In the genomic region with DNA sequence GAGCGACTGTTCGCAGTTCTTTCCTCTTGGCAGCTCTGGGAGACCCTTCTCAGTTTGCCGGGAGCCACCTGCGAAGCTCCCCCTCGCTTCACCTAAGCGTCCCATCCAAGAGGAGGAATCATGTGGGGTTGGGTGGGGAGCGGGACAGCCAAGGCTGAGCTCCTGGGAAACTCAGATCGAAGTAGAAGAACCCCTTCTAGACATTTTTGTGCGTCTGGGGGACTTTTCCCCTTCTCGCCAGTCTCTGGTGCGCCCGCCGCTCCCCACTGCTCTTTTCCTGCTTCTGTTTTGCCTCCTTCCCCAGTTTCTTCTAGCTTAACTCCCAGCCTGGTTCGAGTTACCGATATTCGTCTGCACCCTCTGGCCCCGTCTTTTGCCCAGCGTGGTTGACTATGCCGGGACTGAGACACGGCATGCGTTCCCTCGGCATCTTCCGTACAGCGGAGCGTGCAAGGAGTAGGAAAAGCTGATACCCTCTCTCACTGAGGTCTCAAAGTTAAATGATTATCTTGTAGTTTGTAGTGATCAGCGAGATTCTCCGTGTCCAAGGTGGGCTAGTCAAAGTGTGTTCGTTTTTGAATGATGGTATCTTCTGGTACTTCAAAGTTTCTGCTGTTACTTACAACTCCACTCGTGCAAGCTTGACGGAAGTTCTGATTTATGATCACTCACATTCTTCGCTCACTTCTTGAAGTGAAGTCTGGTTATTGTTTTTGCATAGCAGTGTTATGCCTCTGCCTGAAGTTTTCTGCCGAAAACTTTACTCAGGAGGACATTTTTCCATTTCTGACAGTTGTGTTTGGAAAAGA, we compare ENCODE assay signal across 1 cellular context.
TF ChIP-seq lines count a peak whose summit lies in the region.

No MANE protein-coding gene starts in this region.

TF ChIP-seq in HepG2, 621 proteins besides CTCF, POLR2A, EP300 and RAD21 (continued from another document and continues in another):
- 0 out of 2 replicates have a peak, but pooled peaks have one; percentile 56 for TF ChIP-seq FUBP1 (CRISPR knock-in tag; IDR thresholded peaks at IDR 0.05; ENCODE audit: borderline replicate concordance)
- 0 out of 2 replicates have a peak, but pooled peaks have one; percentile 34 for TF ChIP-seq KLF15 (CRISPR knock-in tag; IDR thresholded peaks at IDR 0.05; ENCODE audit: borderline replicate concordance)
- no peak for TF ChIP-seq JDP2 (CRISPR knock-in tag; IDR thresholded peaks at IDR 0.05; ENCODE audit: borderline replicate concordance)
- 0 out of 2 replicates have a peak, but pooled peaks have one; percentile 6 for TF ChIP-seq ZNF3 (CRISPR knock-in tag; IDR thresholded peaks at IDR 0.05)
- no peak for TF ChIP-seq KDM5B (CRISPR knock-in tag; IDR thresholded peaks at IDR 0.05; ENCODE audit: borderline replicate concordance)
- TF ChIP-seq ZNF569 (CRISPR knock-in tag; IDR thresholded peaks at IDR 0.05; ENCODE audit: borderline replicate concordance) = 0 out of 2 replicates have a peak, but pooled peaks have one; percentile 20
- 0 out of 2 replicates have a peak, but pooled peaks have one; percentile 37 for TF ChIP-seq ZFP82 (CRISPR knock-in tag; IDR thresholded peaks at IDR 0.05; ENCODE audit: borderline replicate concordance)
- no peak for TF ChIP-seq ZBTB2 (CRISPR knock-in tag; IDR thresholded peaks at IDR 0.05; ENCODE audit: low read depth)
- TF ChIP-seq ZNF747 (CRISPR knock-in tag; IDR thresholded peaks at IDR 0.05; ENCODE audit: borderline replicate concordance) = no peak
- no peak for TF ChIP-seq EZH2 (conservative IDR thresholded peaks at IDR 0.05; ENCODE audit: low read depth, low read length)
- peak; percentile 74; the same call in 1 of the 2 replicates for TF ChIP-seq CENPT (CRISPR knock-in tag; IDR thresholded peaks at IDR 0.05; ENCODE audit: low read depth)
- 0 out of 2 replicates have a peak, but pooled peaks have one; percentile 24 for TF ChIP-seq ZNF441 (CRISPR knock-in tag; IDR thresholded peaks at IDR 0.05; ENCODE audit: borderline replicate concordance)
- no peak for TF ChIP-seq HMGA1 (CRISPR knock-in tag; conservative IDR thresholded peaks at IDR 0.05)
- TF ChIP-seq ZFP37 (CRISPR knock-in tag; IDR thresholded peaks at IDR 0.05; ENCODE audit: borderline replicate concordance) = 0 out of 2 replicates have a peak, but pooled peaks have one; percentile 1
- TF ChIP-seq ZNF33A (CRISPR knock-in tag; IDR thresholded peaks at IDR 0.05; ENCODE audit: borderline replicate concordance) = peak; percentile 49; the same call in 1 of the 2 replicates
- TF ChIP-seq PRMT3 (CRISPR knock-in tag; IDR thresholded peaks at IDR 0.05; ENCODE audit: borderline replicate concordance, low read depth) = 0 out of 2 replicates have a peak, but pooled peaks have one; percentile 56
- TF ChIP-seq ATF7-NPFF (CRISPR knock-in tag; IDR thresholded peaks at IDR 0.05; ENCODE audit: low read depth) = no peak
- no peak for TF ChIP-seq KLF16 (CRISPR knock-in tag; IDR thresholded peaks at IDR 0.05)
- 0 out of 2 replicates have a peak, but pooled peaks have one; percentile 7 for TF ChIP-seq ZNF615 (CRISPR knock-in tag; IDR thresholded peaks at IDR 0.05; ENCODE audit: borderline replicate concordance)
- TF ChIP-seq ZSCAN21 (CRISPR knock-in tag; IDR thresholded peaks at IDR 0.05; ENCODE audit: borderline replicate concordance) = 0 out of 2 replicates have a peak, but pooled peaks have one; percentile 3
- TF ChIP-seq GRHL1 (CRISPR knock-in tag; conservative IDR thresholded peaks at IDR 0.05) = no peak
- peak; percentile 53; the same call in 1 of the 2 replicates for TF ChIP-seq ZNF12 (CRISPR knock-in tag; IDR thresholded peaks at IDR 0.05)
- 0 out of 2 replicates have a peak, but pooled peaks have one; percentile 1 for TF ChIP-seq MAF1 (CRISPR knock-in tag; IDR thresholded peaks at IDR 0.05; ENCODE audit: borderline replicate concordance)
- no peak for TF ChIP-seq ZNF232 (CRISPR knock-in tag; IDR thresholded peaks at IDR 0.05; ENCODE audit: borderline replicate concordance)
- TF ChIP-seq ZNF282 (IDR thresholded peaks at IDR 0.05; ENCODE audit: partially characterized antibody) = no peak
- peak; percentile 7; the same call in 1 of the 2 replicates for TF ChIP-seq ZNF563 (CRISPR knock-in tag; IDR thresholded peaks at IDR 0.05)
- TF ChIP-seq CHD4 (IDR thresholded peaks at IDR 0.05; ENCODE audit: borderline replicate concordance, low read length) = no peak
- TF ChIP-seq CBX2 (IDR thresholded peaks at IDR 0.05; ENCODE audit: low read depth, low read length) = no peak
- 0 out of 2 replicates have a peak, but pooled peaks have one; percentile 3 for TF ChIP-seq CBX2 (CRISPR knock-in tag; IDR thresholded peaks at IDR 0.05; ENCODE audit: low read depth)
- TF ChIP-seq, protein P1, sequence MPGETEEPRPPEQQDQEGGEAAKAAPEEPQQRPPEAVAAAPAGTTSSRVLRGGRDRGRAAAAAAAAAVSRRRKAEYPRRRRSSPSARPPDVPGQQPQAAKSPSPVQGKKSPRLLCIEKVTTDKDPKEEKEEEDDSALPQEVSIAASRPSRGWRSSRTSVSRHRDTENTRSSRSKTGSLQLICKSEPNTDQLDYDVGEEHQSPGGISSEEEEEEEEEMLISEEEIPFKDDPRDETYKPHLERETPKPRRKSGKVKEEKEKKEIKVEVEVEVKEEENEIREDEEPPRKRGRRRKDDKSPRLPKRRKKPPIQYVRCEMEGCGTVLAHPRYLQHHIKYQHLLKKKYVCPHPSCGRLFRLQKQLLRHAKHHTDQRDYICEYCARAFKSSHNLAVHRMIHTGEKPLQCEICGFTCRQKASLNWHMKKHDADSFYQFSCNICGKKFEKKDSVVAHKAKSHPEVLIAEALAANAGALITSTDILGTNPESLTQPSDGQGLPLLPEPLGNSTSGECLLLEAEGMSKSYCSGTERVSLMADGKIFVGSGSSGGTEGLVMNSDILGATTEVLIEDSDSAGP (CRISPR knock-in tag; IDR thresholded peaks at IDR 0.05; ENCODE audit: borderline replicate concordance) = 0 out of 2 replicates have a peak, but pooled peaks have one; percentile 28
- TF ChIP-seq ZNF724P (CRISPR knock-in tag; IDR thresholded peaks at IDR 0.05; ENCODE audit: borderline replicate concordance) = no peak
- TF ChIP-seq ZNF878 (CRISPR knock-in tag; IDR thresholded peaks at IDR 0.05) = 0 out of 2 replicates have a peak, but pooled peaks have one; percentile 27
- TF ChIP-seq MAX (IDR thresholded peaks at IDR 0.05) = peak; percentile 63; the same call in 1 of the 2 replicates
- peak; percentile 6 for TF ChIP-seq ZNF18 (CRISPR knock-in tag; IDR thresholded peaks at IDR 0.05; ENCODE audit: insufficient replicate concordance)
- 0 out of 2 replicates have a peak, but pooled peaks have one; percentile 2 for TF ChIP-seq AKNA (CRISPR knock-in tag; IDR thresholded peaks at IDR 0.05; ENCODE audit: borderline replicate concordance)
- 0 out of 2 replicates have a peak, but pooled peaks have one; percentile 54 for TF ChIP-seq NRL (CRISPR knock-in tag; IDR thresholded peaks at IDR 0.05; ENCODE audit: borderline replicate concordance)
- peak; percentile 55 for TF ChIP-seq SPEN (CRISPR knock-in tag; IDR thresholded peaks at IDR 0.05; ENCODE audit: low read depth)
- 0 out of 2 replicates have a peak, but pooled peaks have one; percentile 5 for TF ChIP-seq ZSCAN29 (CRISPR knock-in tag; conservative IDR thresholded peaks at IDR 0.05)
- 0 out of 2 replicates have a peak, but pooled peaks have one; percentile 42 for TF ChIP-seq ZNF251 (CRISPR knock-in tag; IDR thresholded peaks at IDR 0.05)
- no peak for TF ChIP-seq KLF11 (CRISPR knock-in tag; IDR thresholded peaks at IDR 0.05)
- no peak; the same call in 1 of the 2 replicates for TF ChIP-seq WIZ (CRISPR knock-in tag; IDR thresholded peaks at IDR 0.05)
- TF ChIP-seq SAP130 (CRISPR knock-in tag; IDR thresholded peaks at IDR 0.05; ENCODE audit: low read depth) = peak; percentile 10; the same call in 1 of the 2 replicates
- TF ChIP-seq, protein P2, sequence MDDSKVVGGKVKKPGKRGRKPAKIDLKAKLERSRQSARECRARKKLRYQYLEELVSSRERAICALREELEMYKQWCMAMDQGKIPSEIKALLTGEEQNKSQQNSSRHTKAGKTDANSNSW (CRISPR knock-in tag; IDR thresholded peaks at IDR 0.05; ENCODE audit: borderline replicate concordance) = 0 out of 2 replicates have a peak, but pooled peaks have one; percentile 61
- TF ChIP-seq, protein P3, sequence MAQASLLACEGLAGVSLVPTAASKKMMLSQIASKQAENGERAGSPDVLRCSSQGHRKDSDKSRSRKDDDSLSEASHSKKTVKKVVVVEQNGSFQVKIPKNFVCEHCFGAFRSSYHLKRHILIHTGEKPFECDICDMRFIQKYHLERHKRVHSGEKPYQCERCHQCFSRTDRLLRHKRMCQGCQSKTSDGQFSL (CRISPR knock-in tag; IDR thresholded peaks at IDR 0.05) = 0 out of 2 replicates have a peak, but pooled peaks have one; percentile 32
- no peak for TF ChIP-seq ZNF790 (CRISPR knock-in tag; IDR thresholded peaks at IDR 0.05; ENCODE audit: borderline replicate concordance)
